13 cellular contexts compared by ENCODE assay signal in the genomic region with DNA sequence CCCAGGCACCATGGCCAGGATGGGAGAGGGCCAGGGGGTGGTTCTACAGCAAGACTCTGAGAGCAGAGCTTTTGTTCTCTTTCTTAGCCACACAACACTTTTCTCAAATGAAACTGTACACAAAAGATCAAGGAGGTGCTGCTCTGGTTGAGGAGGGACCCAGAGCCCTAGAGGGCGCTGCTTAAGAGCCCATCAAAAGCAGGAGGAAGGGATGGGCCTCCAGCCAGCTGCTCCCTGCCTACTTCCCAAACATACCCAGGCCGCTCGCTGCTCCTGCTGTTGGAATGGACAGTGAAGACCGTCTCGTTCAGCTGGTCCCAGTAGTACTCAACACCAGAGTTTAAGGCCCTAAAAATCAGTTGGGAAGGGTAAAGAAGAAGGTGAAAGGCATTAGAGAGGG. TPM values are rescaled to one million over a fixed set of nuclear protein-coding genes. Genes with fewer than 3 reads are reported as not detected.
A peak's percentile ranks its signal among the peaks of the same experiment; 100 is the strongest.
DNase-seq lines count a peak whose midpoint lies in the region; ATAC-seq and TF ChIP-seq lines count a peak whose summit lies in the region.
"Had no signal": no experiment of that assay in that cellular context is flagged by ENCODE, and none has a peak within 500 bp of the region (broad histone marks: within the 10 kb centered on the region; RNA-seq: fewer than 3 reads in every experiment).

No MANE protein-coding gene starts in this region.

- intact Hi-C loops in A673 (cut with micrococcal nuclease; ENCODE audit: unreplicated experiment) = no loop called here

- H3K79me2 ChIP-seq in SK-N-SH (ENCODE audit: insufficient read depth) = no peaks in the 10 kb centered on the region

- H3F3A ChIP-seq in SK-N-SH (replicated peaks; ENCODE audit: insufficient read depth) = no peaks in the 10 kb centered on the region

- no peaks in the 10 kb centered on the region for H3K9me2 ChIP-seq in SK-N-SH

- BruUV-seq in A673 (replicated peaks; lab: Mats Ljungman, UMichigan) = no TSS peak

- no peak overlapping the region for H3K4me2 ChIP-seq in SK-N-SH

- H3K9me3 ChIP-seq in A673 (ENCODE audit: low read depth, low read length, poor library complexity, severe bottlenecking) (no peaks in the 10 kb centered on the region), HEK293 (ENCODE audit: control insufficient read depth, insufficient read depth, low read depth, low read length) (no peaks in the 10 kb centered on the region), SK-N-SH (no peaks in the 10 kb centered on the region)
- H3K9me3 ChIP-seq: SJSA1 had no signal

- H3K4me1 ChIP-seq in A673 (ENCODE audit: insufficient read depth, low read length, poor library complexity, severe bottlenecking) (peaks cover 12% of the 10 kb centered on the region), HEK293 (ENCODE audit: control insufficient read depth, insufficient read depth, low read length) (peaks cover 3% of the 10 kb centered on the region; the same call in 1 of the 2 replicates), SK-N-SH (ENCODE audit: control insufficient read depth in 1 of 2, insufficient read depth in 2 of 2, low read depth in 1 of 2, low read length in 1 of 2) (peaks cover 0 to 5% of the 10 kb centered on the region in 2 experiments; a peak in 1 of 4 replicates)
- H3K4me1 ChIP-seq: SJSA1 had no signal

- 0 out of 2 replicates have a peak, but pooled peaks have one; percentile 20 for TF ChIP-seq RAD21 in SK-N-SH (IDR thresholded peaks at IDR 0.05; ENCODE audit: low read length)

- H3K36me3 ChIP-seq in A673 (ENCODE audit: insufficient read depth, low read length, poor library complexity, severe bottlenecking) = peaks cover 21% of the 10 kb centered on the region
- H3K36me3 ChIP-seq in HEK293 (ENCODE audit: control insufficient read depth in 2 of 2, insufficient read depth in 1 of 2, low read length in 2 of 2) = peaks cover 0 to 59% of the 10 kb centered on the region in 2 experiments; a peak in 2 of 3 replicates
- H3K36me3 ChIP-seq in SK-N-SH (replicated peaks in 1 of 2; ENCODE audit: control insufficient read depth in 1 of 2, insufficient read depth in 2 of 2, low read length in 1 of 2) = peaks cover 7 to 33% of the 10 kb centered on the region in 2 experiments

- DNase-seq in A673 (ENCODE audit: low spot score) (peak; percentile 46), SK-N-SH (no peak), fibroblast of the aortic adventitia (ENCODE audit: low read depth) (no peak), OCI-M1 (lab: John Stamatoyannopoulos, UW) (no peak)
- no peak for DNase-seq in activated CD4-positive, CD25-positive, alpha-beta regulatory T cell treated with anti-CD3 and anti-CD28 coated beads, Interleukin-2, amount 50 U/mL, for 72 hours
- DNase-seq: AML-193, NCI-H1694 had no signal

- WGBS in SK-N-SH (ENCODE audit: low lambda C conversion rate) = 91% methylated on average over 5 of the region's 5 CpGs

- ATAC-seq in GM21619 (IDR thresholded peaks at IDR 0.05; ENCODE audit: unreplicated experiment) (no peak), HG02981 (IDR thresholded peaks at IDR 0.05; ENCODE audit: unreplicated experiment) (no peak)

- no peak overlapping the region for H2AFZ ChIP-seq in SK-N-SH (ENCODE audit: low read depth)

- no peaks in the 10 kb centered on the region for H3K27me3 ChIP-seq in A673 (replicated peaks; ENCODE audit: insufficient read depth, low read depth, low read length, poor library complexity)
- no peaks in the 10 kb centered on the region for H3K27me3 ChIP-seq in SK-N-SH (ENCODE audit: insufficient read depth)
- H3K27me3 ChIP-seq: dorsolateral prefrontal cortex, SJSA1 had no signal

- H3K9ac ChIP-seq in SK-N-SH = no peak overlapping the region

- H3K4me3 ChIP-seq in A673 (ENCODE audit: low read depth, low read length, poor library complexity, severe bottlenecking) (no peak overlapping the region), HEK293 (ENCODE audit: low read depth, low read length) (no peak overlapping the region), SK-N-SH (ENCODE audit: low read depth in 2 of 2, low read length in 1 of 2) (no peak overlapping the region), fibroblast of the aortic adventitia (ENCODE audit: low read depth, low read length) (no peak overlapping the region)
- H3K4me3 ChIP-seq: dorsolateral prefrontal cortex, SJSA1 had no signal

- no peak for TF ChIP-seq EP300 in SK-N-SH (IDR thresholded peaks at IDR 0.05; ENCODE audit: borderline replicate concordance in 1 of 2, low read depth in 1 of 2, low read length in 1 of 2)

- CTCF ChIA-PET in A673 (lab: Charles Lee) = interaction anchor here (0.6 to 0.8 kb wide), 3 partner anchors 21 to 205 kb away, joined by 3 to 4 read pairs (median 3); no protein-coding TSS in a partner anchor
- CTCF ChIA-PET in HEK293 (lab: Yijun Ruan, JAX) = interaction anchor here (0.6 to 1.3 kb wide), 4 partner anchors 8 to 126 kb away, joined by 3 to 4 read pairs (median 3); no protein-coding TSS in a partner anchor
- CTCF ChIA-PET in SK-N-SH (lab: Yijun Ruan, JAX) = interaction anchor here (0.6 to 4.5 kb wide), 5 partner anchors 20 to 208 kb away, joined by 3 to 26 read pairs (median 3); partner anchors contain the start of genes ATG13, CHRM4 and HARBI1

- H3K27ac ChIP-seq in A673 (ENCODE audit: low read depth, low read length, poor library complexity, severe bottlenecking) (peak overlapping the region; percentile 8), HEK293 (ENCODE audit: extremely low read depth, low read depth, low read length) (no peak overlapping the region), SK-N-SH (ENCODE audit: low read depth in 2 of 2, low read length in 1 of 2) (no peak overlapping the region)
- H3K27ac ChIP-seq: HL-60, SJSA1 had no signal

- peak; percentile 68 for TF ChIP-seq CTCF in A673 (conservative IDR thresholded peaks at IDR 0.05; ENCODE audit: low read depth, low read length)
- TF ChIP-seq CTCF in HEK293 (tag by site-specific recombination; IDR thresholded peaks at IDR 0.05) = 0 out of 2 replicates have a peak, but pooled peaks have one; percentile 18
- TF ChIP-seq CTCF in SK-N-SH (IDR thresholded peaks at IDR 0.05) = peak; percentile 19; the same call in 1 of the 2 replicates
- peak; percentile 17 for TF ChIP-seq CTCF in fibroblast of the aortic adventitia (IDR thresholded peaks at IDR 0.05; ENCODE audit: insufficient read depth, low read length)

- POLR2A ChIA-PET in A673 (lab: Charles Lee; ENCODE audit: low non-redundant PET) = no interaction called here
- POLR2A ChIA-PET in HEK293 (lab: Yijun Ruan, JAX) = no interaction called here
- POLR2A ChIA-PET in SK-N-SH (lab: Yijun Ruan, JAX) = no interaction called here

- no peaks in the 10 kb centered on the region for H4K20me1 ChIP-seq in SK-N-SH (ENCODE audit: insufficient read depth)

TF ChIP-seq in HEK293, 187 proteins besides CTCF, POLR2A, EP300 and RAD21 (continues in another document):
- TF ChIP-seq ZNF654 (tag by site-specific recombination; IDR thresholded peaks at IDR 0.05; ENCODE audit: low read depth) = peak; percentile 21; the same call in 1 of the 2 replicates

TF ChIP-seq in SK-N-SH, 30 proteins besides CTCF, POLR2A, EP300 and RAD21 (continues in another document):
- TF ChIP-seq NFIC (IDR thresholded peaks at IDR 0.05; ENCODE audit: borderline replicate concordance) = no peak
- TF ChIP-seq USF1 (IDR thresholded peaks at IDR 0.05; ENCODE audit: borderline replicate concordance, low read depth) = no peak
- TF ChIP-seq FOXM1 (IDR thresholded peaks at IDR 0.05; ENCODE audit: low read depth) = no peak
- no peak for TF ChIP-seq MEF2A (IDR thresholded peaks at IDR 0.05; ENCODE audit: borderline replicate concordance, low read depth)
- no peak for TF ChIP-seq MXI1 (IDR thresholded peaks at IDR 0.05; ENCODE audit: low read depth, low read length)
- TF ChIP-seq RFX5 (IDR thresholded peaks at IDR 0.05; ENCODE audit: low read length) = no peak
- TF ChIP-seq RCOR1 (IDR thresholded peaks at IDR 0.05; ENCODE audit: low read length) = no peak
- TF ChIP-seq TCF12 (IDR thresholded peaks at IDR 0.05) = no peak
- TF ChIP-seq NRF1 (IDR thresholded peaks at IDR 0.05; ENCODE audit: low read depth, low read length) = no peak
- TF ChIP-seq GABPA (IDR thresholded peaks at IDR 0.05; ENCODE audit: low read depth) = no peak
- no peak for TF ChIP-seq SIN3A (IDR thresholded peaks at IDR 0.05; ENCODE audit: borderline replicate concordance, low read depth, low read length)
- no peak for TF ChIP-seq ELF1 (IDR thresholded peaks at IDR 0.05)
- no peak for TF ChIP-seq PBX3 (IDR thresholded peaks at IDR 0.05)
- no peak for TF ChIP-seq POLR2AphosphoS5 (IDR thresholded peaks at IDR 0.05; ENCODE audit: low read depth, low read length)
- TF ChIP-seq CHD2 (IDR thresholded peaks at IDR 0.05; ENCODE audit: low read length, partially characterized antibody) = no peak
- TF ChIP-seq GATA2 (CRISPR knock-in tag; IDR thresholded peaks at IDR 0.05) = no peak

RNA-seq across cellular contexts. Expression of gene CHRM4, which starts 18.4 kb away (rescaled TPM):
- total RNA-seq in A673 (2021) (0.68 TPM in 1 of 2 replicates, not detected in the other), fibroblast of the aortic adventitia (ENCODE audit: low replicate concordance) (not detected in 2 replicates)
- 0.13 and 0.26 TPM in 2 replicates for polyA plus RNA-seq in SK-N-SH (2012; rRNA removed)
- polyA plus RNA-seq in SK-N-SH (2012; cell fraction: cytosol; rRNA removed) = 0.08 and 0.18 TPM in 2 replicates
- 0.36 and 0.39 TPM in 2 replicates for polyA plus RNA-seq in SK-N-SH (2012; cell fraction: nucleus; rRNA removed)

RNA-seq across cellular contexts. Expression of gene MDK, which starts 28.6 kb away (rescaled TPM):
- total RNA-seq in A673 (2021) (252 and 397 TPM in 2 replicates), fibroblast of the aortic adventitia (ENCODE audit: low replicate concordance) (52.2 and 96.0 TPM in 2 replicates)
- 1,545 and 2,395 TPM in 2 replicates for polyA plus RNA-seq in SK-N-SH (2012; rRNA removed)
- 1,392 and 2,174 TPM in 2 replicates for polyA plus RNA-seq in SK-N-SH (2012; cell fraction: cytosol; rRNA removed)
- 538 and 1,110 TPM in 2 replicates for polyA plus RNA-seq in SK-N-SH (2012; cell fraction: nucleus; rRNA removed)

Comparison
In these comparisons a context has a peak if more than half of its experiments do, and no peak if none do; other contexts are left out.
1. CTCF ChIP-seq: peak in every context shown above with its lines; median percentile 68 in A673; 19 in SK-N-SH; 18 in HEK293; 17 in fibroblast of the aortic adventitia.